ENCODE assay signal across 8 cellular contexts in genomic region chr6:43723737-43724295, GRCh38. TPM values are rescaled to one million over a fixed set of nuclear protein-coding genes. Genes with fewer than 3 reads are reported as not detected.
DNase-seq lines count a peak whose midpoint lies in the region; FAIRE-seq and TF ChIP-seq lines count a peak whose summit lies in the region.

No MANE protein-coding gene starts in this region.

- no peaks in the 10 kb centered on the region for H3K9me1 ChIP-seq in keratinocyte (ENCODE audit: control insufficient read depth, extremely low read depth, insufficient read depth, low read length)

- no peak overlapping the region for H4K91ac ChIP-seq in H9 (ENCODE audit: insufficient read length, low read depth, low read length)

- H3K79me1 ChIP-seq in H9 (ENCODE audit: insufficient read depth, low read depth, low read length, poor library complexity, severe bottlenecking), result no peaks in the 10 kb centered on the region

- H3K4me1 ChIP-seq in H9 (ENCODE audit: insufficient read depth, low read length) (no peaks in the 10 kb centered on the region), keratinocyte (ENCODE audit: control insufficient read depth, extremely low read depth, insufficient read depth, low read length) (peaks cover 33% of the 10 kb centered on the region)

- H3K4me3 ChIP-seq in NB4 (ENCODE audit: low read depth, low read length) (no peak overlapping the region), keratinocyte (ENCODE audit: control insufficient read depth in 2 of 3, extremely low read depth in 1 of 3, insufficient read depth in 2 of 3, low read depth in 1 of 3, low read length in 3 of 3) (peak overlapping the region in 1 of 3 experiments; percentile 18)

- H3K27me3 Mint-ChIP-seq in H9 (ENCODE audit: low read depth), result peaks cover 15% of the 10 kb centered on the region
- peaks cover 8% of the 10 kb centered on the region for H3K27me3 Mint-ChIP-seq in brain

- H3K9ac ChIP-seq in H9 (ENCODE audit: extremely low read depth, insufficient read length, low read length) (no peak overlapping the region), keratinocyte (ENCODE audit: control insufficient read depth, extremely low read depth, insufficient read depth, low read length) (peak overlapping the region; percentile 0)

- TF ChIP-seq CTCF in H9 (conservative IDR thresholded peaks at IDR 0.05) (peak; percentile 86), NB4 (IDR thresholded peaks at IDR 0.05; ENCODE audit: low read depth, low read length) (peak; percentile 81), brain (conservative IDR thresholded peaks at IDR 0.05) (peak; percentile 62 to 65), keratinocyte (optimal IDR thresholded peaks at IDR 0.05 in 1 of 3, IDR thresholded peaks at IDR 0.05 in 1 of 3, conservative IDR thresholded peaks at IDR 0.05 in 1 of 3; ENCODE audit: extremely low read depth in 1 of 3, insufficient read depth in 2 of 3, low read length in 3 of 3) (peak; percentile 77 to 94 (median 87))

- H3T11ph ChIP-seq in H9 (ENCODE audit: low read length), result no peak overlapping the region

- H4K5ac ChIP-seq in H9 (ENCODE audit: insufficient read length, low read depth, low read length), result no peak overlapping the region

- dilution Hi-C loops in keratinocyte (cut with MboI; ENCODE audit: extremely low pct_ligation_motif_present, low sequenced_read_pairs), result no loop called here

- no peak overlapping the region for H2AK5ac ChIP-seq in H9 (ENCODE audit: insufficient read length, low read length)

- H3K56ac ChIP-seq in H9 (ENCODE audit: insufficient read length, low read depth, low read length), result no peak overlapping the region

- DNase-seq in GF-D8 (lab: John Stamatoyannopoulos, UW), result peak; percentile 40
- DNase-seq in H9, result peak; percentile 81
- peak; percentile 91 for DNase-seq in NB4 (ENCODE audit: low read depth)
- peak; percentile 77 for DNase-seq in UCSD-AML1 (lab: John Stamatoyannopoulos, UW; ENCODE audit: unreplicated experiment)
- DNase-seq in keratinocyte (ENCODE audit: low read depth, low spot score), result peak; percentile 85
- peak; percentile 44 to 71 (median 50) for DNase-seq in stimulated activated CD4-positive, alpha-beta T cell treated with anti-CD3 and anti-CD28 coated beads, TNF-alpha, amount 100 ng/mL, for 24 hours (ENCODE audit: low read depth in 3 of 3)
- DNase-seq in occipital lobe (lab: John Stamatoyannopoulos, UW), result no peak

- H3K4ac ChIP-seq in H9 (ENCODE audit: low read depth, low read length), result no peak overlapping the region

- no peak overlapping the region for H2BK15ac ChIP-seq in H9 (ENCODE audit: low read depth, low read length)

- H3K9me3 ChIP-seq in H9 (ENCODE audit: control insufficient read depth, low read depth, low read length) (no peaks in the 10 kb centered on the region), keratinocyte (ENCODE audit: control insufficient read depth, low read depth, low read length) (no peaks in the 10 kb centered on the region)

- no CpG with 5 or more reads among the region's 9 CpGs for WGBS in H9 (ENCODE audit: extremely low coverage, insufficient read length, low lambda C conversion rate)

- H3K9me3 Mint-ChIP-seq in H9 (no peaks in the 10 kb centered on the region), brain (peaks cover 0 to 5% (median 3%) of the 10 kb centered on the region in 5 experiments)

- peak; percentile 95 for FAIRE-seq in keratinocyte (lab: Jason Lieb, UNC)

- no peak overlapping the region for H3K4me2 ChIP-seq in H9 (ENCODE audit: insufficient read depth, insufficient read length, low read length)
- H3K4me2 ChIP-seq in keratinocyte (ENCODE audit: control insufficient read depth, extremely low read depth, insufficient read depth, low read depth, low read length), result peak overlapping the region; percentile 27

- H3K27ac Mint-ChIP-seq in H9 (no peak overlapping the region), brain (peak overlapping the region in 3 of 5 experiments; percentile 29 to 81 (median 72))

- H3K4me3 Mint-ChIP-seq in H9 (no peak overlapping the region), brain (no peak overlapping the region)

- no peak overlapping the region for H3K14ac ChIP-seq in H9 (ENCODE audit: insufficient read depth, low read length)

- H2BK12ac ChIP-seq in H9 (ENCODE audit: insufficient read length, low read depth, low read length), result no peak overlapping the region

- H4K20me1 ChIP-seq in H9 (ENCODE audit: control insufficient read depth, insufficient read depth, insufficient read length) (no peaks in the 10 kb centered on the region), keratinocyte (ENCODE audit: control insufficient read depth, extremely low read depth, insufficient read depth, low read length) (no peaks in the 10 kb centered on the region)

- peaks cover 10 to 15% of the 10 kb centered on the region in 2 experiments for H3K4me1 Mint-ChIP-seq in H9
- peaks cover 20% of the 10 kb centered on the region for H3K4me1 Mint-ChIP-seq in brain

- no peaks in the 10 kb centered on the region for H3K79me2 ChIP-seq in H9 (ENCODE audit: insufficient read depth, low read length)
- H3K79me2 ChIP-seq in keratinocyte (ENCODE audit: control insufficient read depth, insufficient read depth, low read length), result no peaks in the 10 kb centered on the region

- H3K23me2 ChIP-seq in H9 (ENCODE audit: insufficient read length, low read depth, low read length, poor library complexity, severe bottlenecking), result no peaks in the 10 kb centered on the region

- no peak overlapping the region for H2BK120ac ChIP-seq in H9 (ENCODE audit: low read depth, low read length, poor library complexity, severe bottlenecking)

- H4K8ac ChIP-seq in H9 (replicated peaks; ENCODE audit: insufficient read length, low read depth, low read length), result no peak overlapping the region

- no peak overlapping the region for H2AFZ ChIP-seq in H9 (ENCODE audit: low read length)
- H2AFZ ChIP-seq in keratinocyte (ENCODE audit: control insufficient read depth, low read length), result no peak overlapping the region

- H3K23ac ChIP-seq in H9 (ENCODE audit: insufficient read length, low read depth, low read length), result no peak overlapping the region

- H3K36me3 ChIP-seq in keratinocyte (ENCODE audit: control insufficient read depth in 2 of 2, extremely low read depth in 1 of 2, insufficient read depth in 2 of 2, low read length in 2 of 2), result no peaks in the 10 kb centered on the region

- no peak for TF ChIP-seq POLR2A in NB4 (IDR thresholded peaks at IDR 0.05; ENCODE audit: extremely low read depth, insufficient read length)

- H3K36me3 Mint-ChIP-seq in H9 (ENCODE audit: insufficient read depth in 1 of 3, low read depth in 3 of 3) (no peaks in the 10 kb centered on the region), brain (no peaks in the 10 kb centered on the region)

- no peak overlapping the region for H2BK5ac ChIP-seq in H9 (ENCODE audit: insufficient read length, low read length)

- H3K18ac ChIP-seq in H9 (ENCODE audit: insufficient read length, low read depth, low read length), result no peak overlapping the region

- H2BK20ac ChIP-seq in H9 (ENCODE audit: low read depth, low read length, poor library complexity, severe bottlenecking), result no peak overlapping the region

- H3K27me3 ChIP-seq in H9 (ENCODE audit: insufficient read depth, low read length) (no peaks in the 10 kb centered on the region), keratinocyte (ENCODE audit: control insufficient read depth, extremely low read depth, insufficient read depth, low read length) (peaks cover 10% of the 10 kb centered on the region)

- H3K27ac ChIP-seq in H9 (ENCODE audit: insufficient read length, low read depth, low read length) (no peak overlapping the region), keratinocyte (ENCODE audit: control insufficient read depth, insufficient read depth, low read length) (no peak overlapping the region)

RNA-seq across cellular contexts. Expression of gene MRPS18A, which starts 36.2 kb away (rescaled TPM):
- total RNA-seq in H9 (2021), result 65.1 and 67.3 TPM in 2 replicates
- 89.2 TPM for polyA plus RNA-seq in brain (ENCODE audit: insufficient read depth, low read depth, low replicate concordance)
- polyA plus RNA-seq in keratinocyte, result 48.8 to 62.8 TPM (median 54.5 TPM) in 3 replicates
- polyA plus RNA-seq in keratinocyte (2011; ENCODE audit: low read depth), result 15.7 TPM
- 40.7 and 52.6 TPM in 2 replicates for polyA plus RNA-seq in keratinocyte (2011; cell fraction: cytosol; rRNA removed)
- polyA plus RNA-seq in keratinocyte (2011; cell fraction: nucleus; rRNA removed), result 37.2 and 42.3 TPM in 2 replicates
- polyA plus RNA-seq in keratinocyte (2012; ENCODE audit: low replicate concordance), result 39.8 and 53.6 TPM in 2 replicates
- 54.2 to 64.3 TPM (median 59.7 TPM) in 3 replicates for polyA minus RNA-seq in keratinocyte
- polyA minus RNA-seq in keratinocyte (2011; cell fraction: cytosol; rRNA and poly(A)+ RNA removed), result 31.3 TPM
- polyA minus RNA-seq in keratinocyte (2011; cell fraction: nucleus; rRNA and poly(A)+ RNA removed), result 16.5 and 25.8 TPM in 2 replicates
- total RNA-seq in occipital lobe, result 11.7 TPM

RNA-seq across cellular contexts. Expression of gene VEGFA, which starts 46.2 kb away (rescaled TPM):
- total RNA-seq in H9 (2021) (46.1 and 47.9 TPM in 2 replicates), occipital lobe (32.3 TPM)
- polyA plus RNA-seq in brain (ENCODE audit: insufficient read depth, low read depth, low replicate concordance) (99.2 TPM), keratinocyte (91.3 to 191 TPM (median 149 TPM) in 3 replicates)
- polyA plus RNA-seq in keratinocyte (2011; ENCODE audit: low read depth), result 77.1 TPM
- 40.0 and 40.3 TPM in 2 replicates for polyA plus RNA-seq in keratinocyte (2011; cell fraction: cytosol; rRNA removed)
- 532 and 640 TPM in 2 replicates for polyA plus RNA-seq in keratinocyte (2011; cell fraction: nucleus; rRNA removed)
- 59.3 and 124 TPM in 2 replicates for polyA plus RNA-seq in keratinocyte (2012; ENCODE audit: low replicate concordance)
- 142 to 449 TPM (median 209 TPM) in 3 replicates for polyA minus RNA-seq in keratinocyte
- 20.7 TPM for polyA minus RNA-seq in keratinocyte (2011; cell fraction: cytosol; rRNA and poly(A)+ RNA removed)
- 96.5 and 113 TPM in 2 replicates for polyA minus RNA-seq in keratinocyte (2011; cell fraction: nucleus; rRNA and poly(A)+ RNA removed)

Comparison
In these comparisons a context has a peak if more than half of its experiments do, and no peak if none do; other contexts are left out.
1. H3K27ac Mint-ChIP-seq: peak in brain (3 of 5); none in H9 (0 of 3).
2. Peak in every context shown above with its lines, with median percentiles within 50 percentile points of each other: CTCF ChIP-seq.